ENCODE assay signal across 1 cellular context in genomic region chr3:36911990-36912804, GRCh38.
A peak's percentile ranks its signal among the peaks of the same experiment; 100 is the strongest.
TF ChIP-seq lines count a peak whose summit lies in the region.

No MANE protein-coding gene starts in this region.

TF ChIP-seq in HepG2, 621 proteins besides CTCF, POLR2A, EP300 and RAD21 (continued from another document):
- no peak for TF ChIP-seq ZNF281 (CRISPR knock-in tag; IDR thresholded peaks at IDR 0.05; ENCODE audit: borderline replicate concordance)
- TF ChIP-seq ATAD3A (CRISPR knock-in tag; IDR thresholded peaks at IDR 0.05), result no peak
- no peak for TF ChIP-seq PREB (CRISPR knock-in tag; IDR thresholded peaks at IDR 0.05)
- peak; percentile 58; the same call in 1 of the 2 replicates for TF ChIP-seq CREB1 (IDR thresholded peaks at IDR 0.05)
- no peak for TF ChIP-seq CREB1 (CRISPR knock-in tag; IDR thresholded peaks at IDR 0.05)
- no peak for TF ChIP-seq MLXIP (CRISPR knock-in tag; IDR thresholded peaks at IDR 0.05; ENCODE audit: borderline replicate concordance)
- no peak for TF ChIP-seq PRMT3 (CRISPR knock-in tag; IDR thresholded peaks at IDR 0.05; ENCODE audit: borderline replicate concordance, low read depth)
- peak; percentile 87 for TF ChIP-seq FOSL2 (CRISPR knock-in tag; IDR thresholded peaks at IDR 0.05)
- no peak for TF ChIP-seq GMEB2 (CRISPR knock-in tag; IDR thresholded peaks at IDR 0.05; ENCODE audit: low read depth)
- no peak for TF ChIP-seq ZNF136 (CRISPR knock-in tag; IDR thresholded peaks at IDR 0.05; ENCODE audit: low read depth)
- no peak for TF ChIP-seq ZNF616 (CRISPR knock-in tag; IDR thresholded peaks at IDR 0.05; ENCODE audit: low read depth)
- no peak for TF ChIP-seq MTA3 (CRISPR knock-in tag; IDR thresholded peaks at IDR 0.05)
- peak; percentile 10; the same call in 1 of the 2 replicates for TF ChIP-seq GATAD2A (CRISPR knock-in tag; IDR thresholded peaks at IDR 0.05)
- no peak for TF ChIP-seq ZNF713 (CRISPR knock-in tag; IDR thresholded peaks at IDR 0.05)
- no peak for TF ChIP-seq KLF15 (CRISPR knock-in tag; IDR thresholded peaks at IDR 0.05; ENCODE audit: borderline replicate concordance)
- no peak for TF ChIP-seq GPN1 (CRISPR knock-in tag; IDR thresholded peaks at IDR 0.05; ENCODE audit: borderline replicate concordance)
- TF ChIP-seq MAFF (IDR thresholded peaks at IDR 0.05; ENCODE audit: low read depth, low read length), result no peak
- TF ChIP-seq ZFP37 (CRISPR knock-in tag; IDR thresholded peaks at IDR 0.05; ENCODE audit: borderline replicate concordance), result no peak
- TF ChIP-seq FOXA3 (CRISPR knock-in tag; IDR thresholded peaks at IDR 0.05), result peak; percentile 39; the same call in 1 of the 2 replicates
